17 cellular contexts compared by ENCODE assay signal in the genomic region with DNA sequence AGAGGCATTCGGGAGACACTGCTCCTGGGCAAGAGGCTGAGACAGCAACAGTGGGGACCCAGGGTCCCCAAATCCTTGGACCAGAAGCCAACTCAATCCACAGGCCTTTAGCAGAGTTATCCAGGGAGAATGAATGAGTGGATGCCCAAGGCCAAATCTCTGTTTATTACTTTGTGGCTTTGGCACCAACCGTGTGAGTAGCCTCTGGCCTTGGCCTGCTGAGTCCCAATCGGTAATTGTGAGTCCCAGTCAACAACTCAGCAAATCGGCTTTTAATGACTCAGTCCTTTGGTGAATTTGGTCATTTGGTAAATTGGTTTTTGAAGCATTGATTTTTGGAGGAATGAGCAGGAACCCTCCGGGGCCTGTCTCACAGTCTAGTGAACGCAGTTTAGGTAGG. TPM values are rescaled to one million over a fixed set of nuclear protein-coding genes. Genes with fewer than 3 reads are reported as not detected.
A peak's percentile ranks its signal among the peaks of the same experiment; 100 is the strongest.
DNase-seq lines count a peak whose midpoint lies in the region; ATAC-seq and TF ChIP-seq lines count a peak whose summit lies in the region.
"Had no signal": no experiment of that assay in that cellular context is flagged by ENCODE, and none has a peak within 500 bp of the region (broad histone marks: within the 10 kb centered on the region; RNA-seq: fewer than 3 reads in every experiment).

No MANE protein-coding gene starts in this region.

- H3K4me3 Mint-ChIP-seq in neural crest cell: no peak overlapping the region
- H3K4me3 Mint-ChIP-seq: CD4-positive, CD25-positive, alpha-beta regulatory T cell; CD8-positive, alpha-beta memory T cell; H9 had no signal

- no peaks in the 10 kb centered on the region for H3K36me3 ChIP-seq in MG63
- no peaks in the 10 kb centered on the region for H3K36me3 ChIP-seq in adrenal gland (replicated peaks in 1 of 2)
- H3K36me3 ChIP-seq in osteoblast (ENCODE audit: insufficient read depth, low read length): no peaks in the 10 kb centered on the region
- H3K36me3 ChIP-seq: BE2C had no signal

- no peaks in the 10 kb centered on the region for H4K20me1 ChIP-seq in osteoblast (ENCODE audit: insufficient read depth, low read length)

- H3K27me3 Mint-ChIP-seq in neural crest cell (ENCODE audit: low read depth): no peaks in the 10 kb centered on the region

- TF ChIP-seq CTCF in adrenal gland (IDR thresholded peaks at IDR 0.05) (no peak), neural crest cell (conservative IDR thresholded peaks at IDR 0.05) (no peak), osteoblast (IDR thresholded peaks at IDR 0.05; ENCODE audit: extremely low read depth, low read depth, low read length) (no peak)

- H3K27ac Mint-ChIP-seq in neural crest cell (ENCODE audit: unreplicated experiment): peak overlapping the region; percentile 58
- H3K27ac Mint-ChIP-seq: CD4-positive, CD25-positive, alpha-beta regulatory T cell; CD8-positive, alpha-beta memory T cell; H9 had no signal

- H3K27ac ChIP-seq in adrenal gland (peak overlapping the region in 1 of 5 donors; percentile 34), osteoblast (ENCODE audit: low read depth, low read length) (no peak overlapping the region)

- peaks cover 8 to 25% of the 10 kb centered on the region in 2 donors for H3K4me1 ChIP-seq in adrenal gland (replicated peaks in 1 of 2)
- H3K4me1 ChIP-seq in osteoblast (ENCODE audit: insufficient read depth, low read length): peaks cover 1% of the 10 kb centered on the region
- H3K4me1 ChIP-seq: BE2C had no signal

- no peak for ATAC-seq in GM18907 (IDR thresholded peaks at IDR 0.05; ENCODE audit: unreplicated experiment)
- no peak for ATAC-seq in GM21825 (IDR thresholded peaks at IDR 0.05; ENCODE audit: unreplicated experiment)

- no peaks in the 10 kb centered on the region for H3K79me2 ChIP-seq in osteoblast (ENCODE audit: insufficient read depth, low read length)

- no peak for TF ChIP-seq POLR2A in adrenal gland (IDR thresholded peaks at IDR 0.05)

- peak; percentile 49 for DNase-seq in MG63
- peak in 6 of 7 donors; percentile 55 to 73 (median 70) for DNase-seq in adrenal gland
- DNase-seq in neural crest cell (ENCODE audit: low read depth, low spot score): no peak
- DNase-seq in osteoblast (ENCODE audit: insufficient read length, low spot score, missing footprints): no peak
- DNase-seq: ACHN; BE2C; C1 segment of cervical spinal cord; CD4-positive, CD25-positive, alpha-beta regulatory T cell; CD8-positive, alpha-beta memory T cell; COR-L47; DMS 273 treated with DMSO at 0.1 percent for 48 hours; DND-41; EL; GOT3; H9 had no signal

- no peaks in the 10 kb centered on the region for H3K9me3 Mint-ChIP-seq in neural crest cell

- no peak overlapping the region for H3K4me2 ChIP-seq in osteoblast (ENCODE audit: insufficient read depth, low read length)

- H3K4me3 ChIP-seq in MG63: no peak overlapping the region
- no peak overlapping the region for H3K4me3 ChIP-seq in adrenal gland
- no peak overlapping the region for H3K4me3 ChIP-seq in osteoblast (ENCODE audit: insufficient read depth, low read length)

- 60 to 70% (median 68%) methylated on average over 6 of the region's 6 CpGs for WGBS in adrenal gland, 4 donors

- no peaks in the 10 kb centered on the region for H3K9me3 ChIP-seq in MG63
- peaks cover 0 to 9% (median 0%) of the 10 kb centered on the region in 3 donors for H3K9me3 ChIP-seq in adrenal gland (replicated peaks in 1 of 3)
- H3K9me3 ChIP-seq in osteoblast (ENCODE audit: low read depth, low read length): peaks cover 3% of the 10 kb centered on the region
- H3K9me3 ChIP-seq: BE2C had no signal

- no peak overlapping the region for H2AFZ ChIP-seq in osteoblast (ENCODE audit: low read length)

- peaks cover 3% of the 10 kb centered on the region for H3K36me3 Mint-ChIP-seq in neural crest cell (ENCODE audit: low read depth)
- H3K36me3 Mint-ChIP-seq: CD4-positive, CD25-positive, alpha-beta regulatory T cell; CD8-positive, alpha-beta memory T cell had no signal

- no peaks in the 10 kb centered on the region for H3K27me3 ChIP-seq in MG63
- no peaks in the 10 kb centered on the region for H3K27me3 ChIP-seq in adrenal gland
- H3K27me3 ChIP-seq in osteoblast (ENCODE audit: insufficient read depth, low read length): peaks cover 2% of the 10 kb centered on the region

- peaks cover 22% of the 10 kb centered on the region for H3K4me1 Mint-ChIP-seq in neural crest cell
- H3K4me1 Mint-ChIP-seq: CD8-positive, alpha-beta memory T cell had no signal

- intact Hi-C loops in adrenal gland (cut with DNase I): no loop called here

RNA-seq across cellular contexts. Expression of a gene that starts 29.1 kb away (rescaled TPM):
- 45.9 and 64.2 TPM in 2 replicates for total RNA-seq in MG63 (2014; rRNA removed; shearing (Covaris generic); ENCODE audit: low replicate concordance)
- total RNA-seq in adrenal gland (100 to 1,000 TPM; 121 to 337 (median 158) TPM), neural crest cell (52.7 and 59.7 TPM in 2 replicates), osteoblast (76.0 and 89.0 TPM in 2 replicates)
- 100 to 1,000 TPM in 1 of 3 donors, 10 to 100 TPM in 2; 40.1 to 255 (median 76.1) TPM for polyA plus RNA-seq in adrenal gland

Comparison
In these comparisons a context has a peak if more than half of its experiments do, and no peak if none do; other contexts are left out.
1. DNase-seq: peak in MG63 (single experiment) and adrenal gland (6 of 7); none in neural crest cell (single experiment) and osteoblast (single experiment).